40 cellular contexts compared by ENCODE assay signal in the genomic region with DNA sequence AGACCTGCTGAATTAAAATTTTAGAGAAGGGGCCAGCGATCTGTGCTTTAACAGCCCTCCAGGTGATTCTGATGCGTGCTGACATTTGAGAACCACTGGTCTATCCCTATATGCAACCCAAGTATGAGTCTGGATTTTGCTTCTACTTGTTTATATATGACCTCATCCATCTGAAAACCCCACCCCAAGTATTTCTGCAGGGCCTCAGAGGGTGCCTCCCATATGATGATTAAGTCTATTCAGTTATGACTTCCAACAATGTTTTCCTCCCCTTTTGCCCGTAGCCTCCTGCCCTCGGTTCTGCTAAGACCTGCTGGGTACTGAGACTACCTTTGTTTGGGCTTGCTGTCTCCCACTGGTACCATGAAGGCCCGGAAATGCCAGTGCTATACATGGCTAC.
"Had no signal": no experiment of that assay in that cellular context is flagged by ENCODE, and none has a peak within 500 bp of the region (broad histone marks: within the 10 kb centered on the region; RNA-seq: fewer than 3 reads in every experiment).

No MANE protein-coding gene starts in this region.

- H3K9me3 ChIP-seq: adrenal gland, body of pancreas, breast epithelium had no signal

- H3K36me3 ChIP-seq: adrenal gland, brain microvascular endothelial cell, breast epithelium, cardiac muscle cell had no signal

- H3K27ac Mint-ChIP-seq: activated B cell treated with CpG ODN at 0.5 μM for 24 hours; activated CD4-positive, alpha-beta memory T cell treated with anti-CD3 and anti-CD28 coated beads for 36 hours; activated CD4-positive, alpha-beta T cell treated with anti-CD3 and anti-CD28 coated beads, Interleukin-2, amount 10 ng/mL, durations not matched to agents 24 days and 14 days; activated CD8-positive, alpha-beta T cell treated with anti-CD3 and anti-CD28 coated beads for 36 hours; activated naive CD4-positive, alpha-beta T cell treated with anti-CD3 and anti-CD28 coated beads for 36 hours; activated naive CD4-positive, alpha-beta T cell treated with anti-CD3 and anti-CD28 coated beads, Interleukin-2, amount 50 U/mL, for 72 hours; activated naive CD8-positive, alpha-beta T cell treated with anti-CD3 and anti-CD28 coated beads for 36 hours; activated T-cell treated with anti-CD3 and anti-CD28 coated beads, Interleukin-2, amount 50 U/mL, for 72 hours; activated T-helper 1 cell treated with anti-CD3 and anti-CD28 coated beads, Interleukin-12 subunit alpha, Interleukin-12 subunit beta, Interleukin-2, Interleukin-4 antibody, amounts not matched to agents 30 ng/mL and 10 ng/mL and 1 ng/mL, durations not matched to agents 14 hours and 24 hours and 36 hours; activated T-helper 17 cell treated with anti-CD3 and anti-CD28 coated beads, Interleukin-2, amount 50 U/mL, for 72 hours; T-helper 1 cell treated with Interleukin-12 subunit alpha and Interleukin-12 subunit beta and Interleukin-4 antibody, amounts not matched to agents 30 μg/mL and 1 μg/mL, for 36 hours; T-helper 2 cell treated with Interferon-gamma antibody and Interleukin-4, amounts not matched to agents 5 μg/mL and 100 μg/mL, for 36 hours had no signal

- H3K4me3 Mint-ChIP-seq: activated B cell treated with CpG ODN at 0.5 μM for 24 hours; activated CD4-positive, alpha-beta memory T cell treated with anti-CD3 and anti-CD28 coated beads for 36 hours; activated CD4-positive, alpha-beta T cell treated with anti-CD3 and anti-CD28 coated beads, Interleukin-2, amount 10 ng/mL, durations not matched to agents 24 days and 14 days; activated CD8-positive, alpha-beta T cell treated with anti-CD3 and anti-CD28 coated beads for 36 hours; activated naive CD4-positive, alpha-beta T cell treated with anti-CD3 and anti-CD28 coated beads for 36 hours; activated naive CD8-positive, alpha-beta T cell treated with anti-CD3 and anti-CD28 coated beads for 36 hours; activated T-cell treated with anti-CD3 and anti-CD28 coated beads, Interleukin-2, amount 50 U/mL, for 4 hours; activated T-cell treated with anti-CD3 and anti-CD28 coated beads, Interleukin-2, amount 50 U/mL, for 72 hours; activated T-helper 1 cell treated with anti-CD3 and anti-CD28 coated beads, Interleukin-12 subunit alpha, Interleukin-12 subunit beta, Interleukin-2, Interleukin-4 antibody, amounts not matched to agents 30 ng/mL and 10 ng/mL and 1 ng/mL, durations not matched to agents 14 hours and 24 hours and 36 hours; activated T-helper 17 cell treated with anti-CD3 and anti-CD28 coated beads, Interleukin-2, amount 50 U/mL, for 72 hours; central memory CD8-positive, alpha-beta T cell; T-helper 1 cell treated with Interleukin-12 subunit alpha and Interleukin-12 subunit beta and Interleukin-4 antibody, amounts not matched to agents 30 μg/mL and 1 μg/mL, for 36 hours; T-helper 2 cell treated with Interferon-gamma antibody and Interleukin-4, amounts not matched to agents 5 μg/mL and 100 μg/mL, for 36 hours had no signal

- H3K27me3 ChIP-seq: adrenal gland, body of pancreas, brain microvascular endothelial cell, breast epithelium, cardiac muscle cell had no signal

- H3K36me3 Mint-ChIP-seq: activated CD4-positive, alpha-beta memory T cell treated with anti-CD3 and anti-CD28 coated beads for 36 hours; activated naive CD4-positive, alpha-beta T cell treated with anti-CD3 and anti-CD28 coated beads, Interleukin-2, amount 50 U/mL, for 72 hours; activated naive CD8-positive, alpha-beta T cell treated with anti-CD3 and anti-CD28 coated beads for 36 hours had no signal

- ATAC-seq: activated CD8-positive, alpha-beta T cell treated with anti-CD3 and anti-CD28 coated beads for 36 hours; activated naive CD4-positive, alpha-beta T cell treated with anti-CD3 and anti-CD28 coated beads, Interleukin-2, amount 50 U/mL, for 72 hours; activated T-cell treated with anti-CD3 and anti-CD28 coated beads, Interleukin-2, amount 50 U/mL, for 4 hours; activated T-cell treated with anti-CD3 and anti-CD28 coated beads, Interleukin-2, amount 50 U/mL, for 72 hours; activated T-helper 17 cell treated with anti-CD3 and anti-CD28 coated beads, Interleukin-2, amount 50 U/mL, for 72 hours; body of pancreas had no signal

- H3K4me3 ChIP-seq: adrenal gland, body of pancreas, breast epithelium, cardiac muscle cell had no signal

- H3K27me3 Mint-ChIP-seq: activated B cell treated with CpG ODN at 0.5 μM for 24 hours; activated CD4-positive, alpha-beta T cell treated with anti-CD3 and anti-CD28 coated beads, Interleukin-2, amount 10 ng/mL, durations not matched to agents 24 days and 14 days; central memory CD8-positive, alpha-beta T cell had no signal

- H3K9me3 Mint-ChIP-seq: activated CD4-positive, alpha-beta memory T cell treated with anti-CD3 and anti-CD28 coated beads for 36 hours; activated CD4-positive, alpha-beta T cell treated with anti-CD3 and anti-CD28 coated beads, Interleukin-2, amount 10 ng/mL, durations not matched to agents 24 days and 14 days; activated naive CD4-positive, alpha-beta T cell treated with anti-CD3 and anti-CD28 coated beads for 36 hours; activated naive CD4-positive, alpha-beta T cell treated with anti-CD3 and anti-CD28 coated beads, Interleukin-2, amount 50 U/mL, for 72 hours; activated T-cell treated with anti-CD3 and anti-CD28 coated beads, Interleukin-2, amount 50 U/mL, for 4 hours; activated T-helper 1 cell treated with anti-CD3 and anti-CD28 coated beads, Interleukin-12 subunit alpha, Interleukin-12 subunit beta, Interleukin-2, Interleukin-4 antibody, amounts not matched to agents 30 ng/mL and 10 ng/mL and 1 ng/mL, durations not matched to agents 14 hours and 24 hours and 36 hours; activated T-helper 17 cell treated with anti-CD3 and anti-CD28 coated beads, Interleukin-2, amount 50 U/mL, for 72 hours; T-helper 1 cell treated with Interleukin-12 subunit alpha and Interleukin-12 subunit beta and Interleukin-4 antibody, amounts not matched to agents 30 μg/mL and 1 μg/mL, for 36 hours; T-helper 2 cell treated with Interferon-gamma antibody and Interleukin-4, amounts not matched to agents 5 μg/mL and 100 μg/mL, for 36 hours had no signal

- DNase-seq: activated B cell treated with CpG ODN at 0.5 μM for 24 hours; activated CD4-positive, alpha-beta memory T cell treated with anti-CD3 and anti-CD28 coated beads for 36 hours; activated CD4-positive, alpha-beta T cell treated with anti-CD3 and anti-CD28 coated beads for 4 hours; activated CD4-positive, alpha-beta T cell treated with anti-CD3 and anti-CD28 coated beads, Interleukin-2, amount 10 ng/mL, durations not matched to agents 24 days and 14 days; activated CD4-positive, alpha-beta T cell treated with anti-CD3 and anti-CD28 coated beads, Interleukin-2, amount 50 U/mL, for 1 hour; activated CD4-positive, alpha-beta T cell treated with anti-CD3 and anti-CD28 coated beads, Interleukin-2, amount 50 U/mL, for 4 hours; activated CD4-positive, CD25-positive, alpha-beta regulatory T cell treated with anti-CD3 and anti-CD28 coated beads, Interleukin-2, amount 50 U/mL, for 72 hours; activated CD8-positive, alpha-beta memory T cell treated with anti-CD3 and anti-CD28 coated beads, Interleukin-2, amount 50 U/mL, for 4 hours; activated CD8-positive, alpha-beta T cell treated with anti-CD3 and anti-CD28 coated beads for 36 hours; activated effector memory CD4-positive, alpha-beta T cell treated with anti-CD3 and anti-CD28 coated beads, Interleukin-2, amount 50 U/mL, for 16 hours; activated gamma-delta T cell treated with Interleukin-2 at 50 U/mL for 16 hours; activated naive CD4-positive, alpha-beta T cell; activated naive CD4-positive, alpha-beta T cell treated with anti-CD3 and anti-CD28 coated beads for 36 hours; activated naive CD4-positive, alpha-beta T cell treated with anti-CD3 and anti-CD28 coated beads, Interleukin-2, amount 50 U/mL, for 16 hours; activated naive CD8-positive, alpha-beta T cell treated with anti-CD3 and anti-CD28 coated beads for 36 hours; activated T-cell treated with anti-CD3 and anti-CD28 coated beads for 4 hours; activated T-cell treated with anti-CD3 and anti-CD28 coated beads, Interleukin-2, amount 50 U/mL, for 1 hour; activated T-cell treated with anti-CD3 and anti-CD28 coated beads, Interleukin-2, amount 50 U/mL, for 4 hours; activated T-cell treated with anti-CD3 and anti-CD28 coated beads, Interleukin-2, amount 50 U/mL, for 72 hours; adrenal gland; amniotic stem cell; aorta; body of pancreas; brain microvascular endothelial cell; caudate nucleus; cerebellar nuclear complex; T-helper 1 cell; T-helper 2 cell; T-helper 9 cell had no signal

- FAIRE-seq: astrocyte, TTC549 had no signal

- H3K4me1 Mint-ChIP-seq: activated B cell treated with CpG ODN at 0.5 μM for 24 hours; activated CD4-positive, alpha-beta T cell treated with anti-CD3 and anti-CD28 coated beads, Interleukin-2, amount 10 ng/mL, durations not matched to agents 24 days and 14 days; activated naive CD8-positive, alpha-beta T cell treated with anti-CD3 and anti-CD28 coated beads for 36 hours; activated T-helper 17 cell treated with anti-CD3 and anti-CD28 coated beads, Interleukin-2, amount 50 U/mL, for 72 hours; central memory CD8-positive, alpha-beta T cell had no signal

- H3K4me1 ChIP-seq: adrenal gland, body of pancreas, breast epithelium had no signal

- H3K27ac ChIP-seq: adrenal gland, body of pancreas, brain microvascular endothelial cell, breast epithelium, cardiac muscle cell, VCaP had no signal
